In genomic region chr12:11749943-11750690, GRCh38 we compare ENCODE assay signal across 8 cellular contexts.
DNase-seq lines count a peak whose midpoint lies in the region; ATAC-seq, FAIRE-seq and TF ChIP-seq lines count a peak whose summit lies in the region.

No MANE protein-coding gene starts in this region.

- 76 to 95% (median 90%) methylated on average over 11 of the region's 11 CpGs for WGBS in small intestine, 3 donors

- peak overlapping the region; percentile 62 to 94 (median 84) for H3K4me3 Mint-ChIP-seq in naive B cell
- H3K4me3 Mint-ChIP-seq in chondrocyte (ENCODE audit: unreplicated experiment), result no peak overlapping the region

- no peaks in the 10 kb centered on the region for H3K36me3 ChIP-seq in small intestine (ENCODE audit: control insufficient read depth in 2 of 2, insufficient read depth in 2 of 2, low read length in 2 of 2)

- H3K4me1 ChIP-seq in small intestine (ENCODE audit: control insufficient read depth in 2 of 2, insufficient read depth in 1 of 2, low read depth in 1 of 2, low read length in 1 of 2), result peaks cover 0 to 5% of the 10 kb centered on the region in 2 donors

- ATAC-seq in GM18858 (IDR thresholded peaks at IDR 0.05; ENCODE audit: unreplicated experiment) (peak; percentile 33), GM21737 (IDR thresholded peaks at IDR 0.05; ENCODE audit: unreplicated experiment) (peak; percentile 63), naive B cell (ENCODE audit: low read depth in 2 of 2) (peak; percentile 59 to 65)

- no peaks in the 10 kb centered on the region for H3K27me3 Mint-ChIP-seq in naive B cell
- H3K27me3 Mint-ChIP-seq in chondrocyte (ENCODE audit: low read depth), result no peaks in the 10 kb centered on the region

- H3K27ac Mint-ChIP-seq in naive B cell, result peak overlapping the region; percentile 58 to 97 (median 90)
- H3K27ac Mint-ChIP-seq in chondrocyte (ENCODE audit: unreplicated experiment), result no peak overlapping the region

- no peak for FAIRE-seq in small intestine (lab: Jason Lieb, UNC)

- DNase-seq in MV-4-11 (lab: John Stamatoyannopoulos, UW) (peak; percentile 98), naive B cell (peak; percentile 80), NCI-H2081 treated with DMSO at 0.1 percent for 48 hours (lab: John Stamatoyannopoulos, UW) (no peak), GM03348 (ENCODE audit: low spot score) (no peak), chondrocyte (ENCODE audit: low spot score) (no peak), small intestine (no peak)

- H3K9me3 Mint-ChIP-seq in naive B cell (peaks cover 0 to 2% (median 0%) of the 10 kb centered on the region in 7 donors), chondrocyte (ENCODE audit: low read depth) (no peaks in the 10 kb centered on the region)

- H3K36me3 Mint-ChIP-seq in naive B cell (peaks cover 6 to 8% of the 10 kb centered on the region in 2 donors), chondrocyte (ENCODE audit: low read depth) (no peaks in the 10 kb centered on the region)

- H3K9me3 ChIP-seq in small intestine (ENCODE audit: control insufficient read depth, low read depth), result no peaks in the 10 kb centered on the region

- no peaks in the 10 kb centered on the region for H3K27me3 ChIP-seq in small intestine (ENCODE audit: control insufficient read depth in 2 of 2, insufficient read depth in 2 of 2, low read length in 2 of 2)

- H3K4me3 ChIP-seq in small intestine (ENCODE audit: low read depth in 1 of 2, low read length in 2 of 2), result no peak overlapping the region

- H3K27ac ChIP-seq in small intestine (ENCODE audit: low read depth in 1 of 2, low read length in 1 of 2), result peak overlapping the region in 1 of 2 donors; percentile 68

- H3K4me1 Mint-ChIP-seq in naive B cell (peaks cover 66 to 76% (median 72%) of the 10 kb centered on the region in 3 donors), chondrocyte (ENCODE audit: low read depth) (peaks cover 54% of the 10 kb centered on the region)

- no peak for TF ChIP-seq CTCF in chondrocyte (IDR thresholded peaks at IDR 0.05)

Comparison
In these comparisons a context has a peak if more than half of its experiments do, and no peak if none do; other contexts are left out.
1. DNase-seq: peak in MV-4-11 (single experiment) and naive B cell (single experiment); none in NCI-H2081 treated with DMSO at 0.1 percent for 48 hours (single experiment), GM03348 (single experiment), chondrocyte (single experiment) and small intestine (single experiment).
2. Peak in every context shown above with its lines, with median percentiles within 50 percentile points of each other: ATAC-seq.